In genomic region chr9:114894206-114894605, GRCh38 we compare ENCODE assay signal across 12 cellular contexts. TPM values are rescaled to one million over a fixed set of nuclear protein-coding genes. Genes with fewer than 3 reads are reported as not detected.
DNase-seq lines count a peak whose midpoint lies in the region; ATAC-seq and TF ChIP-seq lines count a peak whose summit lies in the region.
"Had no signal": no experiment of that assay in that cellular context is flagged by ENCODE, and none has a peak within 500 bp of the region (broad histone marks: within the 10 kb centered on the region; RNA-seq: fewer than 3 reads in every experiment).

No MANE protein-coding gene starts in this region.

- H3K4me3 ChIP-seq in choroid plexus epithelial cell (ENCODE audit: low read depth, low read length) (no peak overlapping the region), osteoblast (ENCODE audit: insufficient read depth, low read length) (no peak overlapping the region)
- H3K4me3 ChIP-seq: tibial nerve had no signal

- H3K79me2 ChIP-seq in osteoblast (ENCODE audit: insufficient read depth, low read length), result no peaks in the 10 kb centered on the region

- peak overlapping the region; percentile 91 for H3K27ac ChIP-seq in osteoblast (ENCODE audit: low read depth, low read length)
- H3K27ac ChIP-seq: 22Rv1, tibial nerve, VCaP had no signal

- H3K36me3 ChIP-seq in osteoblast (ENCODE audit: insufficient read depth, low read length), result no peaks in the 10 kb centered on the region
- H3K36me3 ChIP-seq: tibial nerve had no signal

- no peak overlapping the region for H2AFZ ChIP-seq in osteoblast (ENCODE audit: low read length)

- TF ChIP-seq CTCF in choroid plexus epithelial cell (conservative IDR thresholded peaks at IDR 0.05; ENCODE audit: low read depth, low read length) (no peak), osteoblast (IDR thresholded peaks at IDR 0.05; ENCODE audit: extremely low read depth, low read depth, low read length) (no peak)

- H3K4me2 ChIP-seq in osteoblast (ENCODE audit: insufficient read depth, low read length), result peak overlapping the region; percentile 45

- no peaks in the 10 kb centered on the region for H3K27me3 ChIP-seq in osteoblast (ENCODE audit: insufficient read depth, low read length)
- H3K27me3 ChIP-seq: tibial nerve had no signal

- no peaks in the 10 kb centered on the region for H4K20me1 ChIP-seq in osteoblast (ENCODE audit: insufficient read depth, low read length)

- no peaks in the 10 kb centered on the region for H3K9me3 ChIP-seq in osteoblast (ENCODE audit: low read depth, low read length)

- ATAC-seq in GM21360 (IDR thresholded peaks at IDR 0.05; ENCODE audit: unreplicated experiment) (no peak), HG03442 (IDR thresholded peaks at IDR 0.05; ENCODE audit: unreplicated experiment) (no peak), GM18519 (IDR thresholded peaks at IDR 0.05; ENCODE audit: low FRiP score, unreplicated experiment) (no peak)

- H3K4me1 ChIP-seq in osteoblast (ENCODE audit: insufficient read depth, low read length), result peaks cover 51% of the 10 kb centered on the region

- DNase-seq in NCI-H2196 treated with DMSO at 0.1 percent for 48 hours (lab: John Stamatoyannopoulos, UW; ENCODE audit: unreplicated experiment) (peak; percentile 36), NCI-H2196 (lab: John Stamatoyannopoulos, UW; ENCODE audit: unreplicated experiment) (no peak), NCI-H69 (lab: John Stamatoyannopoulos, UW) (peak; percentile 90), choroid plexus epithelial cell (ENCODE audit: low read depth) (peak; percentile 37), osteoblast (ENCODE audit: insufficient read length, low spot score, missing footprints) (no peak)
- DNase-seq: NCI-H524 treated with DMSO at 0.1 percent for 48 hours had no signal

RNA-seq across cellular contexts. Expression of gene TNFSF8, which starts 36.2 kb away (rescaled TPM):
- total RNA-seq in osteoblast, result not detected in 2 replicates

Comparison
In these comparisons a context has a peak if more than half of its experiments do, and no peak if none do; other contexts are left out.
1. DNase-seq: peak in NCI-H2196 treated with DMSO at 0.1 percent for 48 hours (single experiment), NCI-H69 (single experiment) and choroid plexus epithelial cell (single experiment); none in NCI-H2196 (single experiment) and osteoblast (single experiment).